1 cellular context compared by ENCODE assay signal in genomic region chr5:14201325-14202061, GRCh38.
TF ChIP-seq lines count a peak whose summit lies in the region.

No MANE protein-coding gene starts in this region.

TF ChIP-seq in HEK293, 187 proteins besides CTCF, POLR2A, EP300 and RAD21 (continued from another document):
- peak; percentile 28; the same call in 1 of the 2 replicates for TF ChIP-seq KLF10 (tag by site-specific recombination; IDR thresholded peaks at IDR 0.05)
- TF ChIP-seq ZNF426 (tag by site-specific recombination; IDR thresholded peaks at IDR 0.05) = no peak
- no peak for TF ChIP-seq ZNF639 (tag by site-specific recombination; IDR thresholded peaks at IDR 0.05)
- TF ChIP-seq SCRT1 (tag by site-specific recombination; IDR thresholded peaks at IDR 0.05; ENCODE audit: borderline replicate concordance) = no peak
- no peak for TF ChIP-seq ZNF114 (tag by site-specific recombination; IDR thresholded peaks at IDR 0.05)
- no peak for TF ChIP-seq GLIS1 (tag by site-specific recombination; IDR thresholded peaks at IDR 0.05)
- no peak for TF ChIP-seq WT1 (tag by site-specific recombination; IDR thresholded peaks at IDR 0.05)
- peak; percentile 34; the same call in 1 of the 2 replicates for TF ChIP-seq ZBTB44 (tag by site-specific recombination; IDR thresholded peaks at IDR 0.05)
- no peak for TF ChIP-seq ZNF830 (tag by site-specific recombination; IDR thresholded peaks at IDR 0.05; ENCODE audit: low read depth)
- no peak for TF ChIP-seq ZNF664 (tag by site-specific recombination; IDR thresholded peaks at IDR 0.05)
- no peak for TF ChIP-seq ZNF624 (tag by site-specific recombination; IDR thresholded peaks at IDR 0.05)
- no peak for TF ChIP-seq ZNF146 (tag by site-specific recombination; IDR thresholded peaks at IDR 0.05)
- no peak for TF ChIP-seq KLF17 (tag by site-specific recombination; IDR thresholded peaks at IDR 0.05)
- no peak for TF ChIP-seq ZNF645 (tag by site-specific recombination; IDR thresholded peaks at IDR 0.05)
- TF ChIP-seq ZEB2 (tag by site-specific recombination; IDR thresholded peaks at IDR 0.05) = peak; percentile 20; the same call in 1 of the 2 replicates
- TF ChIP-seq IKZF3 (tag by site-specific recombination; IDR thresholded peaks at IDR 0.05) = peak; percentile 57
- no peak for TF ChIP-seq ZNF341 (tag by site-specific recombination; IDR thresholded peaks at IDR 0.05; ENCODE audit: low read depth)
- peak; percentile 88 for TF ChIP-seq FEZF1 (tag by site-specific recombination; IDR thresholded peaks at IDR 0.05)
- no peak for TF ChIP-seq ZBTB6 (tag by site-specific recombination; IDR thresholded peaks at IDR 0.05)
- TF ChIP-seq ZNF623 (tag by site-specific recombination; IDR thresholded peaks at IDR 0.05) = no peak
- TF ChIP-seq ZNF518A (tag by site-specific recombination; conservative IDR thresholded peaks at IDR 0.05; ENCODE audit: low read depth) = no peak
- no peak for TF ChIP-seq ZNF585B (tag by site-specific recombination; IDR thresholded peaks at IDR 0.05)
- TF ChIP-seq ZNF214 (tag by site-specific recombination; IDR thresholded peaks at IDR 0.05; ENCODE audit: borderline replicate concordance) = no peak
- no peak for TF ChIP-seq ZNF174 (tag by site-specific recombination; IDR thresholded peaks at IDR 0.05)
- no peak for TF ChIP-seq ZNF416 (tag by site-specific recombination; IDR thresholded peaks at IDR 0.05)
- no peak for TF ChIP-seq ZSCAN4 (tag by site-specific recombination; IDR thresholded peaks at IDR 0.05)
